ENCODE assay signal across 1 cellular context in the genomic region with DNA sequence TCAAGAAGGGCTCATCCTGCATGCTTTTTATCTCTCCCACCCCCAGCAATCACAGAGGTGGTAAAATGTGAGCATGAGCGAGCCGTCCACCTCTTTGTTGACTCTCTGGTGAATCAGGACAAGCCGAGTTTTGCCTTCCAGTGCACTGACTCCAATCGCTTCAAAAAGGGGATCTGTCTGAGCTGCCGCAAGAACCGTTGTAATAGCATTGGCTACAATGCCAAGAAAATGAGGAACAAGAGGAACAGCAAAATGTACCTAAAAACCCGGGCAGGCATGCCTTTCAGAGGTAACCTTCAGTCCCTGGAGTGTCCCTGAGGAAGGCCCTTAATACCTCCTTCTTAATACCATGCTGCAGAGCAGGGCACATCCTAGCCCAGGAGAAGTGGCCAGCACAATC.
TF ChIP-seq lines count a peak whose summit lies in the region.

No MANE protein-coding gene starts in this region.

TF ChIP-seq in SK-N-SH, 30 proteins besides CTCF, POLR2A, EP300 and RAD21 (continued from another document):
- TF ChIP-seq, protein P1, sequence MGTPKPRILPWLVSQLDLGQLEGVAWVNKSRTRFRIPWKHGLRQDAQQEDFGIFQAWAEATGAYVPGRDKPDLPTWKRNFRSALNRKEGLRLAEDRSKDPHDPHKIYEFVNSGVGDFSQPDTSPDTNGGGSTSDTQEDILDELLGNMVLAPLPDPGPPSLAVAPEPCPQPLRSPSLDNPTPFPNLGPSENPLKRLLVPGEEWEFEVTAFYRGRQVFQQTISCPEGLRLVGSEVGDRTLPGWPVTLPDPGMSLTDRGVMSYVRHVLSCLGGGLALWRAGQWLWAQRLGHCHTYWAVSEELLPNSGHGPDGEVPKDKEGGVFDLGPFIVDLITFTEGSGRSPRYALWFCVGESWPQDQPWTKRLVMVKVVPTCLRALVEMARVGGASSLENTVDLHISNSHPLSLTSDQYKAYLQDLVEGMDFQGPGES (IDR thresholded peaks at IDR 0.05; ENCODE audit: low read depth, low read length): no peak
- no peak for TF ChIP-seq GABPA (IDR thresholded peaks at IDR 0.05; ENCODE audit: low read depth)
- no peak for TF ChIP-seq EZH2phosphoT487 (IDR thresholded peaks at IDR 0.05; ENCODE audit: borderline replicate concordance, low read depth)
